28 cellular contexts compared by ENCODE assay signal in the genomic region with DNA sequence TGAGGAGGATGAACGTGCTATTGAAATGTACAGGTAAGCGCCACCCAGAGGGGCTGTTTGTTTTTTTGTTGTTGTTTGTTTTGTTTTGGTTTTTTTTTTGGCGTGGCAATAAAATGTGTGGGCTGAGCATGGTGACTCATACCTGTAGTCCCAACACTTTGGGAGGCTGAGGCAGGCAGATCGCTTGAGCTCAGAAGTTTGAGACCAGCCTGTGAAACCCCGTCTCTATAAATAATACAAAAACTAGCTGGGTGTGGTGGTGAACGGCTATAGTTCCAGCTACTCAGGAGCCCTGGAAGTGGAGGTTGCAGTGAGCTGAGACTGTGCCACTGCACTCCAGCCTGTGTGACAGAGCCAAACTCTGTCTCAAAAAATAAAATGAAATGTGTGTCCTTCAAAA. TPM values are rescaled to one million over a fixed set of nuclear protein-coding genes. Genes with fewer than 3 reads are reported as not detected.
A peak's percentile ranks its signal among the peaks of the same experiment; 100 is the strongest.
DNase-seq lines count a peak whose midpoint lies in the region; ATAC-seq and TF ChIP-seq lines count a peak whose summit lies in the region.
"Had no signal": no experiment of that assay in that cellular context is flagged by ENCODE, and none has a peak within 500 bp of the region (broad histone marks: within the 10 kb centered on the region; RNA-seq: fewer than 3 reads in every experiment).

No MANE protein-coding gene starts in this region.

- ATAC-seq in activated CD8-positive, alpha-beta memory T cell treated with anti-CD3 and anti-CD28 coated beads, Interleukin-2, amount 10 ng/mL, durations not matched to agents 7 days and 5 days = peak; percentile 79
- ATAC-seq in HG02852 (IDR thresholded peaks at IDR 0.05; ENCODE audit: unreplicated experiment) (peak; percentile 66), mucosa of descending colon (no peak)
- ATAC-seq in stimulated activated effector memory CD8-positive, alpha-beta T cell treated with anti-CD3 and anti-CD28 coated beads, Interleukin-12 subunit alpha, Interleukin-12 subunit beta, amount 100 ng/mL, for 72 hours = no peak
- no peak for ATAC-seq in stimulated activated naive CD8-positive, alpha-beta T cell treated with anti-CD3 and anti-CD28 coated beads, Interleukin-15, Interleukin-2, amounts not matched to agents 100 U/mL and 50 U/mL, for 24 hours
- ATAC-seq: A549; CD8-positive, alpha-beta T cell; heart left ventricle; HepG2; lower lobe of right lung; right cardiac atrium had no signal

- H3K36me3 Mint-ChIP-seq in activated CD8-positive, alpha-beta memory T cell treated with anti-CD3 and anti-CD28 coated beads, Interleukin-2, amount 10 ng/mL, durations not matched to agents 7 days and 5 days = peaks cover 39% of the 10 kb centered on the region
- H3K36me3 Mint-ChIP-seq in T-helper 2 cell treated with Interferon-gamma antibody and Interleukin-4, amounts not matched to agents 5 μg/mL and 100 μg/mL, for 36 hours (ENCODE audit: low read depth) = peaks cover 38% of the 10 kb centered on the region
- H3K36me3 Mint-ChIP-seq in stimulated activated effector memory CD8-positive, alpha-beta T cell treated with anti-CD3 and anti-CD28 coated beads, Interleukin-12 subunit alpha, Interleukin-12 subunit beta, amount 100 ng/mL, for 72 hours = peaks cover 66% of the 10 kb centered on the region

- H3K4me1 Mint-ChIP-seq in activated CD8-positive, alpha-beta memory T cell treated with anti-CD3 and anti-CD28 coated beads, Interleukin-2, amount 10 ng/mL, durations not matched to agents 7 days and 5 days = peaks cover 27% of the 10 kb centered on the region
- H3K4me1 Mint-ChIP-seq in T-helper 2 cell treated with Interferon-gamma antibody and Interleukin-4, amounts not matched to agents 5 μg/mL and 100 μg/mL, for 36 hours (ENCODE audit: low read depth) = peaks cover 33% of the 10 kb centered on the region
- H3K4me1 Mint-ChIP-seq in stimulated activated effector memory CD8-positive, alpha-beta T cell treated with anti-CD3 and anti-CD28 coated beads, Interleukin-12 subunit alpha, Interleukin-12 subunit beta, amount 100 ng/mL, for 72 hours = peaks cover 28% of the 10 kb centered on the region

- no peak overlapping the region for H3K4me3 Mint-ChIP-seq in activated CD8-positive, alpha-beta memory T cell treated with anti-CD3 and anti-CD28 coated beads, Interleukin-2, amount 10 ng/mL, durations not matched to agents 7 days and 5 days
- no peak overlapping the region for H3K4me3 Mint-ChIP-seq in T-helper 2 cell treated with Interferon-gamma antibody and Interleukin-4, amounts not matched to agents 5 μg/mL and 100 μg/mL, for 36 hours
- no peak overlapping the region for H3K4me3 Mint-ChIP-seq in stimulated activated effector memory CD8-positive, alpha-beta T cell treated with anti-CD3 and anti-CD28 coated beads, Interleukin-12 subunit alpha, Interleukin-12 subunit beta, amount 100 ng/mL, for 72 hours
- H3K4me3 Mint-ChIP-seq: activated naive CD4-positive, alpha-beta T cell treated with anti-CD3 and anti-CD28 coated beads, Interleukin-2, amount 50 U/mL, for 24 hours; CD8-positive, alpha-beta T cell had no signal

- peak; percentile 61 for DNase-seq in activated CD8-positive, alpha-beta memory T cell treated with anti-CD3 and anti-CD28 coated beads, Interleukin-2, amount 10 ng/mL, durations not matched to agents 7 days and 5 days
- no peak for DNase-seq in activated CD8-positive, alpha-beta memory T cell treated with anti-CD3 and anti-CD28 coated beads, Interleukin-2, amount 50 U/mL, for 4 hours
- no peak for DNase-seq in T-helper 2 cell treated with Interferon-gamma antibody and Interleukin-4, amounts not matched to agents 5 μg/mL and 100 μg/mL, for 36 hours (ENCODE audit: low spot score)
- DNase-seq in stimulated activated effector memory CD8-positive, alpha-beta T cell treated with anti-CD3 and anti-CD28 coated beads, Interleukin-12 subunit alpha, Interleukin-12 subunit beta, amount 100 ng/mL, for 72 hours (ENCODE audit: low spot score in 2 of 2) = no peak
- DNase-seq in MV-4-11 (lab: John Stamatoyannopoulos, UW) = no peak
- DNase-seq in stimulated activated naive CD8-positive, alpha-beta T cell treated with anti-CD3 and anti-CD28 coated beads, Interleukin-15, Interleukin-2, amounts not matched to agents 100 U/mL and 50 U/mL, for 24 hours = no peak
- no peak for DNase-seq in mucosa of descending colon
- DNase-seq: activated CD4-positive, alpha-beta T cell treated with anti-CD3 and anti-CD28 coated beads, Interleukin-2, amount 50 U/mL, for 48 hours; AML-193; amygdala; CD8-positive, alpha-beta T cell; effector CD4-positive, alpha-beta T cell; EL; HCEC 1CT; heart left ventricle; Karpas-422; lower lobe of right lung; NCI-H146; OCI-M1; right cardiac atrium; stimulated activated CD4-positive, alpha-beta T cell treated with anti-CD3 and anti-CD28 coated beads, Interleukin-2, amount 100 ng/mL, for 24 hours; trophoblast cell had no signal

- TF ChIP-seq CTCF in mucosa of descending colon (IDR thresholded peaks at IDR 0.05) = no peak

- no peaks in the 10 kb centered on the region for H3K4me1 ChIP-seq in mucosa of descending colon (ENCODE audit: low read depth)
- H3K4me1 ChIP-seq: parathyroid adenoma had no signal

- H3K9me3 Mint-ChIP-seq in activated CD8-positive, alpha-beta memory T cell treated with anti-CD3 and anti-CD28 coated beads, Interleukin-2, amount 10 ng/mL, durations not matched to agents 7 days and 5 days (ENCODE audit: low read depth) = no peaks in the 10 kb centered on the region
- no peaks in the 10 kb centered on the region for H3K9me3 Mint-ChIP-seq in T-helper 2 cell treated with Interferon-gamma antibody and Interleukin-4, amounts not matched to agents 5 μg/mL and 100 μg/mL, for 36 hours
- H3K9me3 Mint-ChIP-seq in stimulated activated effector memory CD8-positive, alpha-beta T cell treated with anti-CD3 and anti-CD28 coated beads, Interleukin-12 subunit alpha, Interleukin-12 subunit beta, amount 100 ng/mL, for 72 hours = no peaks in the 10 kb centered on the region
- H3K9me3 Mint-ChIP-seq: activated naive CD4-positive, alpha-beta T cell treated with anti-CD3 and anti-CD28 coated beads, Interleukin-2, amount 50 U/mL, for 24 hours; CD8-positive, alpha-beta T cell had no signal

- no peak overlapping the region for H3K4me3 ChIP-seq in mucosa of descending colon
- H3K4me3 ChIP-seq: A549, heart left ventricle, lower lobe of right lung, SK-N-MC had no signal

- intact Hi-C loops in mucosa of descending colon (cut with DNase I, micrococcal nuclease) = no loop called here

- no peaks in the 10 kb centered on the region for H3K9me3 ChIP-seq in mucosa of descending colon
- H3K9me3 ChIP-seq: A549, heart left ventricle, lower lobe of right lung had no signal

- no peaks in the 10 kb centered on the region for H3K27me3 Mint-ChIP-seq in activated CD8-positive, alpha-beta memory T cell treated with anti-CD3 and anti-CD28 coated beads, Interleukin-2, amount 10 ng/mL, durations not matched to agents 7 days and 5 days
- H3K27me3 Mint-ChIP-seq in T-helper 2 cell treated with Interferon-gamma antibody and Interleukin-4, amounts not matched to agents 5 μg/mL and 100 μg/mL, for 36 hours (ENCODE audit: low read depth) = no peaks in the 10 kb centered on the region
- H3K27me3 Mint-ChIP-seq: activated naive CD4-positive, alpha-beta T cell treated with anti-CD3 and anti-CD28 coated beads, Interleukin-2, amount 50 U/mL, for 24 hours had no signal

- CTCF ChIA-PET in activated CD8-positive, alpha-beta memory T cell treated with anti-CD3 and anti-CD28 coated beads, Interleukin-2, amount 10 ng/mL, durations not matched to agents 7 days and 5 days (lab: Charles Lee) = interaction anchor here (0.7 to 3.4 kb wide), 4 partner anchors 9 to 35 kb away, joined by 3 to 12 read pairs (median 3); no protein-coding TSS in a partner anchor

- H3K36me3 ChIP-seq in mucosa of descending colon (ENCODE audit: low read depth) = peaks cover 3% of the 10 kb centered on the region

- peak overlapping the region; percentile 53 for H3K27ac Mint-ChIP-seq in activated CD8-positive, alpha-beta memory T cell treated with anti-CD3 and anti-CD28 coated beads, Interleukin-2, amount 10 ng/mL, durations not matched to agents 7 days and 5 days
- peak overlapping the region; percentile 10 for H3K27ac Mint-ChIP-seq in T-helper 2 cell treated with Interferon-gamma antibody and Interleukin-4, amounts not matched to agents 5 μg/mL and 100 μg/mL, for 36 hours
- peak overlapping the region; percentile 15 for H3K27ac Mint-ChIP-seq in stimulated activated effector memory CD8-positive, alpha-beta T cell treated with anti-CD3 and anti-CD28 coated beads, Interleukin-12 subunit alpha, Interleukin-12 subunit beta, amount 100 ng/mL, for 72 hours
- H3K27ac Mint-ChIP-seq: activated naive CD4-positive, alpha-beta T cell treated with anti-CD3 and anti-CD28 coated beads, Interleukin-2, amount 50 U/mL, for 24 hours; CD8-positive, alpha-beta T cell had no signal

RNA-seq across cellular contexts. Expression of gene PDCL3, which starts 6.2 kb away (rescaled TPM):
- 10 to 100 TPM; 25.1 to 36.7 TPM for total RNA-seq in activated CD8-positive, alpha-beta memory T cell treated with anti-CD3 and anti-CD28 coated beads, Interleukin-2, amount 10 ng/mL, durations not matched to agents 7 days and 5 days
- total RNA-seq in mucosa of descending colon = 10 to 100 TPM; 17.9 to 31.6 (median 20.1) TPM

Comparison
In these comparisons a context has a peak if more than half of its experiments do, and no peak if none do; other contexts are left out.
1. ATAC-seq: peak in activated CD8-positive, alpha-beta memory T cell treated with anti-CD3 and anti-CD28 coated beads, Interleukin-2, amount 10 ng/mL, durations not matched to agents 7 days and 5 days (single experiment) and HG02852 (single experiment); none in stimulated activated effector memory CD8-positive, alpha-beta T cell treated with anti-CD3 and anti-CD28 coated beads, Interleukin-12 subunit alpha, Interleukin-12 subunit beta, amount 100 ng/mL, for 72 hours (single experiment), stimulated activated naive CD8-positive, alpha-beta T cell treated with anti-CD3 and anti-CD28 coated beads, Interleukin-15, Interleukin-2, amounts not matched to agents 100 U/mL and 50 U/mL, for 24 hours (single experiment) and mucosa of descending colon (single experiment).
2. Peak in every context shown above with its lines, with median percentiles within 50 percentile points of each other: H3K27ac Mint-ChIP-seq.